Comparison of ENCODE assay signal across 9 cellular contexts in the genomic region with DNA sequence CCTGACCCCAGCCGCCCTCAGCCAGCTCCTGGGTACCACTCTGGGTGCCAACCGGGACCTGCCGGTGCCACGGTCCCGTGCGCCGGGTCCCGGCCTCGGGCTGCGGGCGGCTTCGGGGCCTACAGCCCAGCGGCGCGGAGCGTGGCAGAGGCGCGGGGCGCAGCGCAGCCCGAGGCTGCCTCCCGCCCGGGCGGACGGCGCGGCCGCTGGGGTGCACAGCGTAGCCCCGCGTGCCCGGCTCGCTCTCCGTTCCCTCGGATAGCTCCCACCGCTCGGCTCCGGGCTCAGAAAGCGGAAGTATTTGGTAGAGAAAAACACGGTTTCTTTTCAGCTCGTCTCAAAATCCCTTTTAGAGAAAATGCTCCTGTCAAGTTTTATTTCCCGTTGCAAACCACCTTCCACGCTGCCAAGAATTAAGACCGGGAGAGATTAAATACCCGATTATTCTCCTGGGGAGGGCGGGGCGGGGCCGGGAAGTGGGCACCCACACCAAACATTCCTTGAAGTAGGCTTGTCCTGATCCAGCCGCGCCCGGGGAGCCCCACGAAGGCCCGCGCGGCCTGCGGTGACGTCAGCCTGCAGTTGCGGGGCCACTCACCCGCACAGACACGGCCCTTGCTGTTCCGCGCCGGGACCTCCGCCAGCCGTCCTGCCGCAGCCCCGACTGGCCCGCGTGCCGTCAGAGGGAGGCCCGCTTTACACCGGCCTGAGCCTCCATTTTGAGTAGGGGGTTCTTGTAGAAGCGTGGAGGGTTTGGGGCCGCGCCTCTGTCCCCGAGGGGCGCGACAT. TPM values are rescaled to one million over a fixed set of nuclear protein-coding genes. Genes with fewer than 3 reads are reported as not detected.
DNase-seq lines count a peak whose midpoint lies in the region; ATAC-seq and TF ChIP-seq lines count a peak whose summit lies in the region.
"Had no signal": no experiment of that assay in that cellular context is flagged by ENCODE, and none has a peak within 500 bp of the region (broad histone marks: within the 10 kb centered on the region; RNA-seq: fewer than 3 reads in every experiment).

No MANE protein-coding gene starts in this region.

- H3K27ac Mint-ChIP-seq in activated naive CD8-positive, alpha-beta T cell = no peak overlapping the region

- H3K9me3 Mint-ChIP-seq in activated naive CD8-positive, alpha-beta T cell (ENCODE audit: low read depth) = no peaks in the 10 kb centered on the region

- H3K4me1 ChIP-seq in right lobe of liver (peaks cover 0 to 24% (median 5%) of the 10 kb centered on the region in 4 donors), suprapubic skin (peaks cover 36% of the 10 kb centered on the region)

- no peaks in the 10 kb centered on the region for H3K36me3 Mint-ChIP-seq in activated naive CD8-positive, alpha-beta T cell

- DNase-seq in DMS53 (lab: John Stamatoyannopoulos, UW) (peak; percentile 49), DMS53 treated with DMSO at 0.1 percent for 48 hours (lab: John Stamatoyannopoulos, UW; ENCODE audit: unreplicated experiment) (no peak), right lobe of liver (peak in 1 of 3 donors; percentile 47), suprapubic skin (ENCODE audit: low spot score in 2 of 2) (peak; percentile 62 to 79), NCI-H526 (lab: John Stamatoyannopoulos, UW) (no peak), occipital lobe (lab: John Stamatoyannopoulos, UW) (no peak)

- no peak for TF ChIP-seq POLR2A in right lobe of liver (IDR thresholded peaks at IDR 0.05)
- no peak for TF ChIP-seq POLR2A in suprapubic skin (IDR thresholded peaks at IDR 0.05)

- H3K27me3 ChIP-seq in right lobe of liver = peaks cover 31 to 87% of the 10 kb centered on the region in 2 donors
- peaks cover 100% of the 10 kb centered on the region for H3K27me3 ChIP-seq in suprapubic skin

- TF ChIP-seq EP300 in suprapubic skin (IDR thresholded peaks at IDR 0.05) = no peak

- ATAC-seq in right lobe of liver = peak; percentile 23 to 40 (median 31)
- no peak for ATAC-seq in HG02981 (IDR thresholded peaks at IDR 0.05; ENCODE audit: unreplicated experiment)

- no peak overlapping the region for H3K4me3 ChIP-seq in right lobe of liver
- H3K4me3 ChIP-seq in suprapubic skin = peak overlapping the region; percentile 45

- intact Hi-C loops in right lobe of liver (cut with DNase I) = no loop called here

- no peaks in the 10 kb centered on the region for H3K36me3 ChIP-seq in right lobe of liver
- no peaks in the 10 kb centered on the region for H3K36me3 ChIP-seq in suprapubic skin

- peaks cover 36% of the 10 kb centered on the region for H3K4me1 Mint-ChIP-seq in activated naive CD8-positive, alpha-beta T cell (ENCODE audit: low read depth)

- WGBS in right lobe of liver (ENCODE audit: insufficient coverage, low coverage, low lambda C conversion rate, missing lambda C conversion rate) = 3% methylated on average over 13 of the region's 78 CpGs
- WGBS in suprapubic skin = 8% methylated on average over 54 of the region's 78 CpGs

- no peaks in the 10 kb centered on the region for H3K9me3 ChIP-seq in right lobe of liver
- no peaks in the 10 kb centered on the region for H3K9me3 ChIP-seq in suprapubic skin

- peaks cover 58% of the 10 kb centered on the region for H3K27me3 Mint-ChIP-seq in activated naive CD8-positive, alpha-beta T cell

- peak overlapping the region; percentile 71 for H3K4me3 Mint-ChIP-seq in activated naive CD8-positive, alpha-beta T cell

- H3K27ac ChIP-seq in right lobe of liver = no peak overlapping the region
- no peak overlapping the region for H3K27ac ChIP-seq in suprapubic skin
- H3K27ac ChIP-seq: 22Rv1 had no signal

- no peak for TF ChIP-seq CTCF in right lobe of liver (IDR thresholded peaks at IDR 0.05)
- no peak for TF ChIP-seq CTCF in suprapubic skin (IDR thresholded peaks at IDR 0.05)

RNA-seq across cellular contexts. Expression of gene HOXA13, which starts 7.2 kb away (rescaled TPM):
- not detected for total RNA-seq in right lobe of liver
- total RNA-seq in suprapubic skin = under 1 TPM in 1 of 4 donors, not detected in 3; 0.17 TPM
- total RNA-seq in occipital lobe = not detected

RNA-seq across cellular contexts. Expression of gene HOXA11, which starts 7.7 kb away (rescaled TPM):
- total RNA-seq in right lobe of liver = not detected
- 1 to 10 TPM in 1 of 4 donors, under 1 TPM in 2, not detected in 1; 0.34 to 1.2 (median 0.95) TPM for total RNA-seq in suprapubic skin
- total RNA-seq in occipital lobe = not detected

RNA-seq across cellular contexts. Expression of gene HOXA10, which starts 18.6 kb away (rescaled TPM):
- total RNA-seq in right lobe of liver = not detected
- 1 to 10 TPM; 4.7 to 8.9 (median 6.0) TPM for total RNA-seq in suprapubic skin
- not detected for total RNA-seq in occipital lobe

RNA-seq across cellular contexts. Expression of gene HOXA9, which starts 27.4 kb away (rescaled TPM):
- total RNA-seq in right lobe of liver (under 1 TPM in 1 of 6 experiments, not detected in 5; 0.09 TPM), suprapubic skin (10 to 100 TPM; 26.7 to 64.8 (median 48.7) TPM), occipital lobe (not detected)

RNA-seq across cellular contexts. Expression of gene HOXA7, which starts 36.3 kb away (rescaled TPM):
- total RNA-seq in right lobe of liver = not detected
- total RNA-seq in suprapubic skin = 10 to 100 TPM; 14.8 to 23.6 (median 17.5) TPM
- not detected for total RNA-seq in occipital lobe

Comparison
In these comparisons a context has a peak if more than half of its experiments do, and no peak if none do; other contexts are left out.
1. DNase-seq: peak in DMS53 (single experiment) and suprapubic skin (2 of 2); none in DMS53 treated with DMSO at 0.1 percent for 48 hours (single experiment), NCI-H526 (0 of 2) and occipital lobe (single experiment).